ENCODE assay signal across 2 cellular contexts in the genomic region with DNA sequence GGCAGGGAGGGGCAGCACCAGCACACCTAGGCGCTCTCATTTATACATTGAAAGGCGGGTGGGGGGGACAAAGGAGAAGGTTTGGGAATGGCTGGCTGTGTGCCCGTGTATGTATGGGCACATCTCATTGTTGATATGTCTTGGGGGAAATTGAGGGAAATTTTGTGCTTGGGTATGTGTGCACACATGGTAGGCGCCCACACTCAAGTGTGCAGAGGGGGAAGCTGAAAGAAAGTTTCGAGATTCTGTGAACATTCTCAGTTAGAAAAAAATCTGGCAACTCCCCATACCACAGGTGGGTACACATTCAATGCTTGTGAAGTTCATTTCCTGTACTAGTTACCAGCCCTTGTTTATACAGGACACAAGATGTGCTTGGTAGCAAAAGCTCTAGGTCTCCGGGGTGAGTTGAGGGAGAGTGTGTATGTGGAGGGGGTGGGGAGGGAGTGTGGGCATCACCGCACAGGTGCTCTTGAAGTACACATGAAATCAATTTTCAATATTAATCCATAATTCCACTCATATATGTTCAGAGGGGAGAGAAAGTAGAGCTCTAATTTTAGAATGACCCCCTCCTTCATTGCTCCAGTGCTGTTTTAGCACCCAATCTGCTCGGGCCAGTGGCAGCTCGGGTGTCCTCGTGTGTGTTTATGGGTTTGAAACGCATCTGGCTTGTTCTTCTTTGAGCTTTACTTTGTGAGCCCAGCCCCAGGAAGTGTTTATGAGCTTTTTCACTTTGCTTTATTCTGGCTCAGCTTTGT.
TF ChIP-seq lines count a peak whose summit lies in the region.

No MANE protein-coding gene starts in this region.

TF ChIP-seq in SK-N-SH, 30 proteins besides CTCF, POLR2A, EP300 and RAD21 (continued from another document):
- TF ChIP-seq RXRA (IDR thresholded peaks at IDR 0.05; ENCODE audit: borderline replicate concordance, low read depth) (no peak), FOSL2 (IDR thresholded peaks at IDR 0.05; ENCODE audit: borderline replicate concordance, low read depth) (no peak), CHD2 (IDR thresholded peaks at IDR 0.05; ENCODE audit: low read length, partially characterized antibody) (no peak), RCOR1 (IDR thresholded peaks at IDR 0.05; ENCODE audit: low read length) (no peak), MXI1 (IDR thresholded peaks at IDR 0.05; ENCODE audit: low read depth, low read length) (no peak), SIN3A (IDR thresholded peaks at IDR 0.05; ENCODE audit: borderline replicate concordance, low read depth, low read length) (no peak), RFX5 (IDR thresholded peaks at IDR 0.05; ENCODE audit: low read length) (no peak), ELF1 (IDR thresholded peaks at IDR 0.05) (no peak), MEF2A (IDR thresholded peaks at IDR 0.05; ENCODE audit: borderline replicate concordance, low read depth) (no peak), TAF1 (IDR thresholded peaks at IDR 0.05; ENCODE audit: borderline replicate concordance, low read depth, low read length) (no peak), TEAD4 (IDR thresholded peaks at IDR 0.05; ENCODE audit: borderline replicate concordance, insufficient read depth) (no peak), YY1 (IDR thresholded peaks at IDR 0.05; ENCODE audit: low read depth) (no peak), TCF12 (IDR thresholded peaks at IDR 0.05) (no peak)
- TF ChIP-seq, protein P1, sequence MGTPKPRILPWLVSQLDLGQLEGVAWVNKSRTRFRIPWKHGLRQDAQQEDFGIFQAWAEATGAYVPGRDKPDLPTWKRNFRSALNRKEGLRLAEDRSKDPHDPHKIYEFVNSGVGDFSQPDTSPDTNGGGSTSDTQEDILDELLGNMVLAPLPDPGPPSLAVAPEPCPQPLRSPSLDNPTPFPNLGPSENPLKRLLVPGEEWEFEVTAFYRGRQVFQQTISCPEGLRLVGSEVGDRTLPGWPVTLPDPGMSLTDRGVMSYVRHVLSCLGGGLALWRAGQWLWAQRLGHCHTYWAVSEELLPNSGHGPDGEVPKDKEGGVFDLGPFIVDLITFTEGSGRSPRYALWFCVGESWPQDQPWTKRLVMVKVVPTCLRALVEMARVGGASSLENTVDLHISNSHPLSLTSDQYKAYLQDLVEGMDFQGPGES (IDR thresholded peaks at IDR 0.05; ENCODE audit: low read depth, low read length) = no peak
- TF ChIP-seq, protein P2, sequence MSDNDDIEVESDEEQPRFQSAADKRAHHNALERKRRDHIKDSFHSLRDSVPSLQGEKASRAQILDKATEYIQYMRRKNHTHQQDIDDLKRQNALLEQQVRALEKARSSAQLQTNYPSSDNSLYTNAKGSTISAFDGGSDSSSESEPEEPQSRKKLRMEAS (IDR thresholded peaks at IDR 0.05; ENCODE audit: low read depth) = no peak

TF ChIP-seq in SK-N-SH treated with all-trans-retinoic acid at 6 μM for 48 hours, 23 proteins besides CTCF, POLR2A, EP300 and RAD21 (continued from another document):
- TF ChIP-seq, protein P3, sequence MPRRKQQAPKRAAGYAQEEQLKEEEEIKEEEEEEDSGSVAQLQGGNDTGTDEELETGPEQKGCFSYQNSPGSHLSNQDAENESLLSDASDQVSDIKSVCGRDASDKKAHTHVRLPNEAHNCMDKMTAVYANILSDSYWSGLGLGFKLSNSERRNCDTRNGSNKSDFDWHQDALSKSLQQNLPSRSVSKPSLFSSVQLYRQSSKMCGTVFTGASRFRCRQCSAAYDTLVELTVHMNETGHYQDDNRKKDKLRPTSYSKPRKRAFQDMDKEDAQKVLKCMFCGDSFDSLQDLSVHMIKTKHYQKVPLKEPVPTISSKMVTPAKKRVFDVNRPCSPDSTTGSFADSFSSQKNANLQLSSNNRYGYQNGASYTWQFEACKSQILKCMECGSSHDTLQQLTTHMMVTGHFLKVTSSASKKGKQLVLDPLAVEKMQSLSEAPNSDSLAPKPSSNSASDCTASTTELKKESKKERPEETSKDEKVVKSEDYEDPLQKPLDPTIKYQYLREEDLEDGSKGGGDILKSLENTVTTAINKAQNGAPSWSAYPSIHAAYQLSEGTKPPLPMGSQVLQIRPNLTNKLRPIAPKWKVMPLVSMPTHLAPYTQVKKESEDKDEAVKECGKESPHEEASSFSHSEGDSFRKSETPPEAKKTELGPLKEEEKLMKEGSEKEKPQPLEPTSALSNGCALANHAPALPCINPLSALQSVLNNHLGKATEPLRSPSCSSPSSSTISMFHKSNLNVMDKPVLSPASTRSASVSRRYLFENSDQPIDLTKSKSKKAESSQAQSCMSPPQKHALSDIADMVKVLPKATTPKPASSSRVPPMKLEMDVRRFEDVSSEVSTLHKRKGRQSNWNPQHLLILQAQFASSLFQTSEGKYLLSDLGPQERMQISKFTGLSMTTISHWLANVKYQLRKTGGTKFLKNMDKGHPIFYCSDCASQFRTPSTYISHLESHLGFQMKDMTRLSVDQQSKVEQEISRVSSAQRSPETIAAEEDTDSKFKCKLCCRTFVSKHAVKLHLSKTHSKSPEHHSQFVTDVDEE (CRISPR knock-in tag; IDR thresholded peaks at IDR 0.05) = no peak
- no peak for TF ChIP-seq ESRRG (CRISPR knock-in tag; IDR thresholded peaks at IDR 0.05)
- TF ChIP-seq, protein P4, sequence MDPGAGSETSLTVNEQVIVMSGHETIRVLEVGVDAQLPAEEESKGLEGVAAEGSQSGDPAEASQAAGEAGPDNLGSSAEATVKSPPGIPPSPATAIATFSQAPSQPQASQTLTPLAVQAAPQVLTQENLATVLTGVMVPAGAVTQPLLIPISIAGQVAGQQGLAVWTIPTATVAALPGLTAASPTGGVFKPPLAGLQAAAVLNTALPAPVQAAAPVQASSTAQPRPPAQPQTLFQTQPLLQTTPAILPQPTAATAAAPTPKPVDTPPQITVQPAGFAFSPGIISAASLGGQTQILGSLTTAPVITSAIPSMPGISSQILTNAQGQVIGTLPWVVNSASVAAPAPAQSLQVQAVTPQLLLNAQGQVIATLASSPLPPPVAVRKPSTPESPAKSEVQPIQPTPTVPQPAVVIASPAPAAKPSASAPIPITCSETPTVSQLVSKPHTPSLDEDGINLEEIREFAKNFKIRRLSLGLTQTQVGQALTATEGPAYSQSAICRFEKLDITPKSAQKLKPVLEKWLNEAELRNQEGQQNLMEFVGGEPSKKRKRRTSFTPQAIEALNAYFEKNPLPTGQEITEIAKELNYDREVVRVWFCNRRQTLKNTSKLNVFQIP (CRISPR knock-in tag; IDR thresholded peaks at IDR 0.05; ENCODE audit: borderline replicate concordance, low read depth) = no peak
- TF ChIP-seq OSR1 (CRISPR knock-in tag; IDR thresholded peaks at IDR 0.05) = no peak
- TF ChIP-seq PPARA (CRISPR knock-in tag; IDR thresholded peaks at IDR 0.05; ENCODE audit: borderline replicate concordance) = no peak
- no peak for TF ChIP-seq ISL1 (CRISPR knock-in tag; IDR thresholded peaks at IDR 0.05)
- TF ChIP-seq ZNF565 (CRISPR knock-in tag; conservative IDR thresholded peaks at IDR 0.05; ENCODE audit: low read depth) = no peak
- no peak for TF ChIP-seq ZFP30 (CRISPR knock-in tag; IDR thresholded peaks at IDR 0.05)
- TF ChIP-seq TOX (CRISPR knock-in tag; IDR thresholded peaks at IDR 0.05; ENCODE audit: borderline replicate concordance) = no peak
- no peak for TF ChIP-seq ZC3H10 (CRISPR knock-in tag; IDR thresholded peaks at IDR 0.05)
- TF ChIP-seq ZNF8 (CRISPR knock-in tag; IDR thresholded peaks at IDR 0.05) = no peak
- no peak for TF ChIP-seq BACH2 (CRISPR knock-in tag; IDR thresholded peaks at IDR 0.05; ENCODE audit: borderline replicate concordance)
- TF ChIP-seq ZFP3 (CRISPR knock-in tag; IDR thresholded peaks at IDR 0.05) = no peak
- TF ChIP-seq ZNF70 (CRISPR knock-in tag; IDR thresholded peaks at IDR 0.05) = no peak
- no peak for TF ChIP-seq ARNTL (CRISPR knock-in tag; IDR thresholded peaks at IDR 0.05; ENCODE audit: borderline replicate concordance, low read depth)
- TF ChIP-seq TCF4 (CRISPR knock-in tag; IDR thresholded peaks at IDR 0.05; ENCODE audit: borderline replicate concordance) = no peak
